10 cellular contexts compared by ENCODE assay signal in the genomic region with DNA sequence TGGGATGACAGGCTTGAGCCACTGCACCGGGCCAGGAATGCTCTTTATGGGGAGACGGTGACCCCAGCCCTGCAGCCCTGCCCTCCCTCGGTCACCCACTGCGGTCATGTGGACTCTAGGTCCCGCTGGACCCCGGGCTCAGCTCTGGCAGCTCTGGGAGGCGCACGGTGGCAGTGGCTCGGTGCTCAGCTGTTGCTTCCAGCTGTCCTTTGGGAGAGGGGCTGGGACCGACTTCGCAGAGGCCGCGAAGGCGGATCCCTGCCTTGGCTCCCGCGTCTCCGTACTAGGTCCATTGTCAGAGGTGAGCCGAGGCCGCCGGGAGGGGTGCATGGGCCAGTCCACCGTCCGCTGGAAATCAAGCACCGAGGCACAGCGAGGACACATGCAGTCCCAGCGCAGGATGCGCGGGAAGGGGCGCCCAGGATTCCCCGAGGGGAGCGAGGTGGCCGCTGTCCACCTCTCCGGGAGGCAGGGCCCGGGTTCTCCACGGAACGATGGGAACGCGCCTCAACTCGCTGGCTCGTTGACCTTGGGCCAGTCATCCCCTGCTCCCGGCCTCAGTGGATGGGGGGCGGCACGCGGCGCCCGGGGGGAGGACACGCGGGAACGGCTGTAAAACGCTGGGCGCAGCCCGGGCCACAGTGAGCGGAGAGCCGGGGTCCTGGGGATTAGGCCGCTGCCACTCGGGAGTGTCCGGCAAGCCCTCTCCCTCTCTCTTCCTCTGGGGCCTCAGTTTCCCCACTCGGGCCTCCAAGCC. TPM values are rescaled to one million over a fixed set of nuclear protein-coding genes. Genes with fewer than 3 reads are reported as not detected.
A peak's percentile ranks its signal among the peaks of the same experiment; 100 is the strongest.
DNase-seq lines count a peak whose midpoint lies in the region; ATAC-seq and TF ChIP-seq lines count a peak whose summit lies in the region.
"Had no signal": no experiment of that assay in that cellular context is flagged by ENCODE, and none has a peak within 500 bp of the region (broad histone marks: within the 10 kb centered on the region; RNA-seq: fewer than 3 reads in every experiment).

No MANE protein-coding gene starts in this region.

- H3K79me1 ChIP-seq in mesenchymal stem cell (replicated peaks; ENCODE audit: low read length, poor library complexity, severe bottlenecking): peaks cover 1% of the 10 kb centered on the region

- peaks cover 2% of the 10 kb centered on the region for H3K36me3 Mint-ChIP-seq in activated T-cell treated with anti-CD3 and anti-CD28 coated beads, Interleukin-2, amount 50 U/mL, for 4 hours (ENCODE audit: insufficient read depth)
- H3K36me3 Mint-ChIP-seq in chondrocyte (ENCODE audit: low read depth): peaks cover 3% of the 10 kb centered on the region

- H2BK15ac ChIP-seq in mesenchymal stem cell (ENCODE audit: low read depth, poor library complexity, severe bottlenecking): peak overlapping the region; percentile 89

- H2BK5ac ChIP-seq in mesenchymal stem cell (ENCODE audit: low read depth, low read length, poor library complexity, severe bottlenecking): no peak overlapping the region

- peak overlapping the region; percentile 38 for H3K4me3 Mint-ChIP-seq in activated T-cell treated with anti-CD3 and anti-CD28 coated beads, Interleukin-2, amount 50 U/mL, for 4 hours
- H3K4me3 Mint-ChIP-seq in chondrocyte (ENCODE audit: unreplicated experiment): peak overlapping the region; percentile 54

- H3K23ac ChIP-seq in mesenchymal stem cell (ENCODE audit: low read length in 2 of 2): peak overlapping the region in 1 of 2 experiments; percentile 18

- no TSS peak for BruUV-seq in PC-3 (replicated peaks; lab: Mats Ljungman, UMichigan)

- H3K27ac ChIP-seq in mesenchymal stem cell (ENCODE audit: low read length, poor library complexity, severe bottlenecking): no peak overlapping the region
- H3K27ac ChIP-seq in tibial artery: peak overlapping the region; percentile 60 to 64
- H3K27ac ChIP-seq in MM.1S (ENCODE audit: low read length): no peak overlapping the region
- H3K27ac ChIP-seq in PC-3 (ENCODE audit: low read length): no peak overlapping the region

- peak overlapping the region; percentile 83 for H2BK120ac ChIP-seq in mesenchymal stem cell (ENCODE audit: low read depth, low read length)

- H3K27me3 ChIP-seq in mesenchymal stem cell (ENCODE audit: control insufficient read depth in 1 of 2, insufficient read depth in 1 of 2, low read length in 2 of 2) (peaks cover 0 to 32% of the 10 kb centered on the region in 2 experiments), tibial artery (peaks cover 0 to 25% of the 10 kb centered on the region in 2 donors), MM.1S (replicated peaks; ENCODE audit: insufficient read depth, low read length) (peaks cover 89% of the 10 kb centered on the region), PC-3 (ENCODE audit: low read length) (no peaks in the 10 kb centered on the region)

- H2AFZ ChIP-seq in mesenchymal stem cell (ENCODE audit: low read depth, low read length) (peak overlapping the region; percentile 90), MM.1S (ENCODE audit: low read length) (no peak overlapping the region), PC-3 (ENCODE audit: low read length) (no peak overlapping the region)

- H3K27me3 Mint-ChIP-seq in activated T-cell treated with anti-CD3 and anti-CD28 coated beads, Interleukin-2, amount 50 U/mL, for 4 hours (ENCODE audit: low read depth): peaks cover 2% of the 10 kb centered on the region
- no peaks in the 10 kb centered on the region for H3K27me3 Mint-ChIP-seq in chondrocyte (ENCODE audit: low read depth)

- H2AK5ac ChIP-seq in mesenchymal stem cell (ENCODE audit: low read length, severe bottlenecking): no peak overlapping the region

- H3K9me2 ChIP-seq in MM.1S (replicated peaks; ENCODE audit: insufficient read depth, low read length) (no peaks in the 10 kb centered on the region), PC-3 (replicated peaks; ENCODE audit: low read length) (no peaks in the 10 kb centered on the region)

- no peaks in the 10 kb centered on the region for H3K79me2 ChIP-seq in MM.1S (ENCODE audit: low read length)
- H3K79me2 ChIP-seq in PC-3 (ENCODE audit: low read length): no peaks in the 10 kb centered on the region

- CTCF ChIA-PET in PC-3 (lab: Charles Lee): interaction anchor here (0.6 kb wide), 1 partner anchor 27 kb away, joined by 8 read pairs; no protein-coding TSS in a partner anchor

- peak overlapping the region; percentile 81 to 94 for H3K4ac ChIP-seq in mesenchymal stem cell (ENCODE audit: low read depth in 1 of 2, low read length in 2 of 2)

- H2BK12ac ChIP-seq in mesenchymal stem cell (ENCODE audit: low read length in 2 of 2): peak overlapping the region in 1 of 2 experiments; percentile 50

- H3K9me3 ChIP-seq in mesenchymal stem cell (ENCODE audit: control insufficient read depth, low read length) (no peaks in the 10 kb centered on the region), tibial artery (no peaks in the 10 kb centered on the region), MM.1S (replicated peaks; ENCODE audit: insufficient read depth, low read length) (no peaks in the 10 kb centered on the region), PC-3 (ENCODE audit: low read length) (no peaks in the 10 kb centered on the region)

- H4K8ac ChIP-seq in mesenchymal stem cell (ENCODE audit: low read length): peak overlapping the region; percentile 96

- TF ChIP-seq CTCF in chondrocyte (IDR thresholded peaks at IDR 0.05): no peak
- TF ChIP-seq CTCF in tibial artery (IDR thresholded peaks at IDR 0.05): no peak
- no peak for TF ChIP-seq CTCF in MM.1S (IDR thresholded peaks at IDR 0.05; ENCODE audit: low read length)
- TF ChIP-seq CTCF in PC-3 (conservative IDR thresholded peaks at IDR 0.05; ENCODE audit: low read depth, low read length): no peak

- no peak for ATAC-seq in activated T-cell treated with anti-CD3 and anti-CD28 coated beads, Interleukin-2, amount 50 U/mL, for 4 hours
- ATAC-seq in PC-3: no peak

- no peak overlapping the region for H3K27ac Mint-ChIP-seq in chondrocyte (ENCODE audit: unreplicated experiment)

- DNase-seq in activated T-cell treated with anti-CD3 and anti-CD28 coated beads, Interleukin-2, amount 50 U/mL, for 4 hours: no peak
- DNase-seq in activated T-cell treated with anti-CD3 and anti-CD28 coated beads for 4 hours: no peak
- peak; percentile 89 for DNase-seq in chondrocyte (ENCODE audit: low spot score)
- no peak for DNase-seq in mesenchymal stem cell
- DNase-seq in tibial artery: peak in 1 of 2 donors; percentile 67
- no peak for DNase-seq in occipital lobe (lab: John Stamatoyannopoulos, UW)
- DNase-seq in MM.1S: no peak
- no peak for DNase-seq in PC-3
- DNase-seq: activated gamma-delta T cell, DMS79 had no signal

- H3K4me1 Mint-ChIP-seq in activated T-cell treated with anti-CD3 and anti-CD28 coated beads, Interleukin-2, amount 50 U/mL, for 4 hours (ENCODE audit: low read depth): peaks cover 5% of the 10 kb centered on the region
- peaks cover 12% of the 10 kb centered on the region for H3K4me1 Mint-ChIP-seq in chondrocyte (ENCODE audit: low read depth)

- peak overlapping the region; percentile 93 for H4K91ac ChIP-seq in mesenchymal stem cell (ENCODE audit: low read length)

- peak overlapping the region; percentile 65 for H3K9ac ChIP-seq in mesenchymal stem cell (ENCODE audit: low read length)
- no peak overlapping the region for H3K9ac ChIP-seq in MM.1S (ENCODE audit: low read length)
- H3K9ac ChIP-seq in PC-3 (ENCODE audit: low read length): no peak overlapping the region

- no peaks in the 10 kb centered on the region for H3K9me3 Mint-ChIP-seq in activated T-cell treated with anti-CD3 and anti-CD28 coated beads, Interleukin-2, amount 50 U/mL, for 4 hours
- H3K9me3 Mint-ChIP-seq in chondrocyte (ENCODE audit: low read depth): no peaks in the 10 kb centered on the region

- H3K36me3 ChIP-seq in mesenchymal stem cell (ENCODE audit: control insufficient read depth in 1 of 2, insufficient read depth in 2 of 2, low read depth in 1 of 2, low read length in 2 of 2) (no peaks in the 10 kb centered on the region), tibial artery (peaks cover 0 to 9% (median 0%) of the 10 kb centered on the region in 3 donors), MM.1S (replicated peaks; ENCODE audit: insufficient read depth, low read length) (no peaks in the 10 kb centered on the region), PC-3 (ENCODE audit: low read depth, low read length) (no peaks in the 10 kb centered on the region)

- peak overlapping the region; percentile 92 to 95 for H3K18ac ChIP-seq in mesenchymal stem cell (ENCODE audit: low read depth in 1 of 2, low read length in 2 of 2)

- H3K4me2 ChIP-seq in mesenchymal stem cell (ENCODE audit: low read length, poor library complexity, severe bottlenecking): peak overlapping the region; percentile 93
- no peak overlapping the region for H3K4me2 ChIP-seq in MM.1S (ENCODE audit: low read depth, low read length)
- no peak overlapping the region for H3K4me2 ChIP-seq in PC-3 (ENCODE audit: low read length)

- H3K4me3 ChIP-seq in mesenchymal stem cell (ENCODE audit: insufficient read depth in 1 of 2, low read depth in 1 of 2, low read length in 2 of 2): peak overlapping the region; percentile 65 to 76
- H3K4me3 ChIP-seq in tibial artery: peak overlapping the region; percentile 54 to 55
- no peak overlapping the region for H3K4me3 ChIP-seq in MM.1S (ENCODE audit: low read length)
- no peak overlapping the region for H3K4me3 ChIP-seq in PC-3 (ENCODE audit: low read length)

- POLR2A ChIA-PET in PC-3 (lab: Charles Lee; ENCODE audit: unreplicated experiment): no interaction called here

- H3F3A ChIP-seq in MM.1S (ENCODE audit: insufficient read depth, low read length) (no peaks in the 10 kb centered on the region), PC-3 (ENCODE audit: low read length, unreplicated experiment) (no peaks in the 10 kb centered on the region)

- WGBS in mesenchymal stem cell: 30% methylated on average over 50 of the region's 57 CpGs

- H3K4me1 ChIP-seq in mesenchymal stem cell (ENCODE audit: control insufficient read depth, insufficient read depth, low read depth, low read length) (peaks cover 26% of the 10 kb centered on the region), tibial artery (peaks cover 0 to 16% (median 14%) of the 10 kb centered on the region in 4 donors), MM.1S (ENCODE audit: low read length) (no peaks in the 10 kb centered on the region), PC-3 (ENCODE audit: insufficient read depth, low read length) (no peaks in the 10 kb centered on the region)

- intact Hi-C loops in tibial artery (cut with DNase I; ENCODE audit: low total_unique reads): no loop called here
- intact Hi-C loops in PC-3 (cut with micrococcal nuclease): no loop called here

- no peaks in the 10 kb centered on the region for H4K20me1 ChIP-seq in MM.1S (ENCODE audit: insufficient read depth, low read length)
- no peaks in the 10 kb centered on the region for H4K20me1 ChIP-seq in PC-3 (ENCODE audit: low read length)

- peak overlapping the region; percentile 84 to 86 for H3K14ac ChIP-seq in mesenchymal stem cell (ENCODE audit: low read length in 2 of 2)

RNA-seq across cellular contexts. Expression of a gene that starts 0.7 kb away (rescaled TPM):
- total RNA-seq in activated T-cell treated with anti-CD3 and anti-CD28 coated beads, Interleukin-2, amount 50 U/mL, for 4 hours: 1 to 10 TPM; 3.0 to 3.3 (median 3.2) TPM
- total RNA-seq in chondrocyte (2.1 to 8.1 TPM (median 5.8 TPM) in 3 replicates), occipital lobe (8.1 TPM), PC-3 (2014; rRNA removed) (not detected in 2 replicates)
- 15.3 TPM for polyA plus RNA-seq in mesenchymal stem cell (2013, experiment 1 of 2)
- polyA plus RNA-seq in mesenchymal stem cell (2013, experiment 2 of 2): 14.4 TPM

RNA-seq across cellular contexts. Expression of a gene that starts 41.9 kb away (rescaled TPM):
- total RNA-seq in activated T-cell treated with anti-CD3 and anti-CD28 coated beads, Interleukin-2, amount 50 U/mL, for 4 hours: 10 to 100 TPM; 43.2 to 46.7 (median 45.2) TPM
- total RNA-seq in chondrocyte (16.1 to 19.0 TPM (median 17.5 TPM) in 3 replicates), occipital lobe (95.8 TPM), PC-3 (2014; rRNA removed) (30.5 and 32.2 TPM in 2 replicates)
- 30.8 TPM for polyA plus RNA-seq in mesenchymal stem cell (2013, experiment 1 of 2)
- 27.5 TPM for polyA plus RNA-seq in mesenchymal stem cell (2013, experiment 2 of 2)

RNA-seq across cellular contexts. Expression of a gene that starts 46.1 kb away (rescaled TPM):
- not detected for total RNA-seq in activated T-cell treated with anti-CD3 and anti-CD28 coated beads, Interleukin-2, amount 50 U/mL, for 4 hours
- total RNA-seq in chondrocyte (not detected in 3 replicates), occipital lobe (not detected), PC-3 (2014; rRNA removed) (not detected in 2 replicates)
- polyA plus RNA-seq in mesenchymal stem cell (2013, experiment 1 of 2): not detected
- not detected for polyA plus RNA-seq in mesenchymal stem cell (2013, experiment 2 of 2)

Comparison
In these comparisons a context has a peak if more than half of its experiments do, and no peak if none do; other contexts are left out.
1. H3K27ac ChIP-seq: peak in tibial artery (2 of 2); none in mesenchymal stem cell (single experiment), MM.1S (single experiment) and PC-3 (single experiment).
2. H3K4me3 ChIP-seq: peak in mesenchymal stem cell (2 of 2) and tibial artery (2 of 2); none in MM.1S (single experiment) and PC-3 (single experiment).